8 cellular contexts compared by ENCODE assay signal in genomic region chr1:32650157-32650751, GRCh38. TPM values are rescaled to one million over a fixed set of nuclear protein-coding genes. Genes with fewer than 3 reads are reported as not detected.
DNase-seq lines count a peak whose midpoint lies in the region; ATAC-seq and TF ChIP-seq lines count a peak whose summit lies in the region.

Gene ZBTB8OS (minus strand): TSS chr1:32650550. CDS start chr1:32650529, 21 bp downstream.

- H3K27me3 Mint-ChIP-seq in activated naive CD8-positive, alpha-beta T cell treated with anti-CD3 and anti-CD28 coated beads, Interleukin-2, amount 10 ng/mL, durations not matched to agents 7 days and 5 days = no peaks in the 10 kb centered on the region
- H3K27me3 Mint-ChIP-seq in osteocyte (ENCODE audit: unreplicated experiment) = no peaks in the 10 kb centered on the region

- peaks cover 20% of the 10 kb centered on the region for H3K36me3 Mint-ChIP-seq in activated naive CD8-positive, alpha-beta T cell treated with anti-CD3 and anti-CD28 coated beads, Interleukin-2, amount 10 ng/mL, durations not matched to agents 7 days and 5 days
- peaks cover 13% of the 10 kb centered on the region for H3K36me3 Mint-ChIP-seq in osteocyte (ENCODE audit: unreplicated experiment)

- peak within 1 kb of the TSS; percentile 74 for H3K4me3 ChIP-seq in thymus (ENCODE audit: low read length)

- H3K4me1 ChIP-seq in thymus (ENCODE audit: control insufficient read depth, insufficient read depth, low read length) = peaks cover 14% of the 10 kb centered on the region

- ATAC-seq in HG02571 (IDR thresholded peaks at IDR 0.05; ENCODE audit: unreplicated experiment) = peak; percentile 58
- ATAC-seq in activated naive CD8-positive, alpha-beta T cell treated with anti-CD3 and anti-CD28 coated beads, Interleukin-2, amount 10 ng/mL, durations not matched to agents 7 days and 5 days (ENCODE audit: low read depth) = peak; percentile 71

- no peaks in the 10 kb centered on the region for H3K9me3 ChIP-seq in thymus (ENCODE audit: control insufficient read depth)

- POLR2A ChIA-PET in activated naive CD8-positive, alpha-beta T cell treated with anti-CD3 and anti-CD28 coated beads, Interleukin-2, amount 10 ng/mL, durations not matched to agents 7 days and 5 days (lab: Charles Lee) = interaction anchor here (0.6 to 3.0 kb wide), 17 partner anchors 8 to 727 kb away, joined by 3 to 14 read pairs (median 4); partner anchors contain the start of genes BSDC1, KPNA6, MARCKSL1 and S100PBP

- no peaks in the 10 kb centered on the region for H3K9me3 Mint-ChIP-seq in activated naive CD8-positive, alpha-beta T cell treated with anti-CD3 and anti-CD28 coated beads, Interleukin-2, amount 10 ng/mL, durations not matched to agents 7 days and 5 days
- H3K9me3 Mint-ChIP-seq in osteocyte (ENCODE audit: unreplicated experiment) = no peaks in the 10 kb centered on the region

- no peaks in the 10 kb centered on the region for H3K27me3 ChIP-seq in thymus (ENCODE audit: control insufficient read depth, insufficient read depth)

- peaks cover 28% of the 10 kb centered on the region for H3K4me1 Mint-ChIP-seq in activated naive CD8-positive, alpha-beta T cell treated with anti-CD3 and anti-CD28 coated beads, Interleukin-2, amount 10 ng/mL, durations not matched to agents 7 days and 5 days
- peaks cover 39% of the 10 kb centered on the region for H3K4me1 Mint-ChIP-seq in osteocyte (ENCODE audit: unreplicated experiment)

- intact Hi-C loops in head of caudate nucleus (cut with DNase I) = loop anchor here (10.0 kb wide), 1 partner anchor 255 kb away; the partner anchor contains the start of gene BSDC1

- no peak for TF ChIP-seq CTCF in osteocyte (IDR thresholded peaks at IDR 0.05)

- peak within 1 kb of the TSS; percentile 91 for H3K4me3 Mint-ChIP-seq in activated naive CD8-positive, alpha-beta T cell treated with anti-CD3 and anti-CD28 coated beads, Interleukin-2, amount 10 ng/mL, durations not matched to agents 7 days and 5 days
- H3K4me3 Mint-ChIP-seq in osteocyte (ENCODE audit: unreplicated experiment) = peak within 1 kb of the TSS; percentile 91

- DNase-seq in GM04504 (ENCODE audit: low read depth) (peak; percentile 84), NCI-H1105 (lab: John Stamatoyannopoulos, UW) (peak; percentile 94), SKM-1 treated with dmso at 0.1 percent for 144 hours (lab: John Stamatoyannopoulos, UW; ENCODE audit: unreplicated experiment) (peak; percentile 97), head of caudate nucleus (peak; percentile 86 to 97 (median 94)), osteocyte (ENCODE audit: extremely low spot score, unreplicated experiment) (peak; percentile 93)
- peak; percentile 78 for DNase-seq in activated naive CD8-positive, alpha-beta T cell treated with anti-CD3 and anti-CD28 coated beads, Interleukin-2, amount 10 ng/mL, durations not matched to agents 7 days and 5 days

- H3K27ac Mint-ChIP-seq in activated naive CD8-positive, alpha-beta T cell treated with anti-CD3 and anti-CD28 coated beads, Interleukin-2, amount 10 ng/mL, durations not matched to agents 7 days and 5 days = peak within 1 kb of the TSS; percentile 98
- H3K27ac Mint-ChIP-seq in osteocyte (ENCODE audit: unreplicated experiment) = peak within 1 kb of the TSS; percentile 100

- under 1% methylated on average over 24 of the region's 24 CpGs for WGBS in thymus

- peak within 1 kb of the TSS; percentile 99 for H3K27ac ChIP-seq in thymus (ENCODE audit: low read depth)

- H3K36me3 ChIP-seq in thymus (ENCODE audit: control insufficient read depth, insufficient read depth) = peaks cover 11% of the 10 kb centered on the region

RNA-seq across cellular contexts. Expression of gene ZBTB8OS, which starts in this region (rescaled TPM):
- 10 to 100 TPM; 57.7 to 61.7 TPM for total RNA-seq in activated naive CD8-positive, alpha-beta T cell treated with anti-CD3 and anti-CD28 coated beads, Interleukin-2, amount 10 ng/mL, durations not matched to agents 7 days and 5 days
- total RNA-seq in osteocyte = 33.2 and 37.0 TPM in 2 replicates
- 64.8 TPM for polyA plus RNA-seq in thymus

Comparison
In these comparisons a context has a peak if more than half of its experiments do, and no peak if none do; other contexts are left out.
1. Peak in every context shown above with its lines: DNase-seq, ATAC-seq, H3K4me3 ChIP-seq and H3K27ac ChIP-seq.